1 cellular context compared by ENCODE assay signal in genomic region chr10:80504158-80504811, GRCh38.
TF ChIP-seq lines count a peak whose summit lies in the region.

No MANE protein-coding gene starts in this region.

TF ChIP-seq in K562, 482 proteins besides CTCF, POLR2A, EP300 and RAD21 (continued from another document and continues in another):
- TF ChIP-seq MGA (IDR thresholded peaks at IDR 0.05) (no peak), NR3C1 (CRISPR knock-in tag; IDR thresholded peaks at IDR 0.05) (no peak), CTCFL (IDR thresholded peaks at IDR 0.05; ENCODE audit: borderline replicate concordance, insufficient read depth, low read depth, low read length, poor library complexity, severe bottlenecking) (no peak), MEF2A (IDR thresholded peaks at IDR 0.05; ENCODE audit: control insufficient read depth, low read depth, low read length) (no peak), HDAC2 (IDR thresholded peaks at IDR 0.05) (peak; percentile 85), CBX5 (IDR thresholded peaks at IDR 0.05; ENCODE audit: borderline replicate concordance, low read depth) (no peak), ZFPM2 (CRISPR knock-in tag; IDR thresholded peaks at IDR 0.05) (no peak), ZNF717 (CRISPR knock-in tag; IDR thresholded peaks at IDR 0.05) (no peak), CEBPB (tag; IDR thresholded peaks at IDR 0.05) (no peak), E2F4 (CRISPR knock-in tag; IDR thresholded peaks at IDR 0.05; ENCODE audit: low read depth) (no peak), RBM15 (IDR thresholded peaks at IDR 0.05; ENCODE audit: insufficient read depth, low read length) (no peak), ELK1 (CRISPR knock-in tag; IDR thresholded peaks at IDR 0.05) (no peak), ARID3A (IDR thresholded peaks at IDR 0.05; ENCODE audit: borderline replicate concordance, low read depth, low read length) (no peak), ZNF263 (CRISPR knock-in tag; IDR thresholded peaks at IDR 0.05; ENCODE audit: borderline replicate concordance) (peak; percentile 17; the same call in 1 of the 2 replicates), ZNF277 (CRISPR knock-in tag; IDR thresholded peaks at IDR 0.05; ENCODE audit: borderline replicate concordance) (no peak), HDAC1 (IDR thresholded peaks at IDR 0.05) (peak in 1 of 2 experiments; percentile 77; a peak in 1 of 4 replicates), NFXL1 (CRISPR knock-in tag; IDR thresholded peaks at IDR 0.05) (no peak), HNRNPUL1 (IDR thresholded peaks at IDR 0.05; ENCODE audit: low read length) (no peak), ATF1 (CRISPR knock-in tag; IDR thresholded peaks at IDR 0.05) (no peak), ATF1 (tag; IDR thresholded peaks at IDR 0.05) (peak; percentile 37; the same call in 1 of the 2 replicates), E2F3 (CRISPR knock-in tag; IDR thresholded peaks at IDR 0.05) (0 out of 2 replicates have a peak, but pooled peaks have one; percentile 43), STAT5A (IDR thresholded peaks at IDR 0.05; ENCODE audit: borderline replicate concordance, low read length) (peak; percentile 87), ZNF551 (CRISPR knock-in tag; IDR thresholded peaks at IDR 0.05) (no peak), KLF16 (IDR thresholded peaks at IDR 0.05) (peak; percentile 90), HMGN3 (IDR thresholded peaks at IDR 0.05; ENCODE audit: borderline replicate concordance, extremely low read depth, insufficient read length, low read depth, low read length) (peak; percentile 52), WHSC1 (IDR thresholded peaks at IDR 0.05; ENCODE audit: low read length) (no peak), NFATC3 (IDR thresholded peaks at IDR 0.05) (no peak), JUN (IDR thresholded peaks at IDR 0.05; ENCODE audit: borderline replicate concordance, low read depth, low read length) (no peak), JUN (CRISPR knock-in tag; IDR thresholded peaks at IDR 0.05; ENCODE audit: borderline replicate concordance) (no peak), XRCC5 (IDR thresholded peaks at IDR 0.05; ENCODE audit: low read depth, low read length) (0 out of 2 replicates have a peak, but pooled peaks have one; percentile 22), NR1H2 (CRISPR knock-in tag; IDR thresholded peaks at IDR 0.05) (no peak), C11orf30 (IDR thresholded peaks at IDR 0.05; ENCODE audit: low read depth) (no peak), TCF3 (CRISPR knock-in tag; IDR thresholded peaks at IDR 0.05) (peak; percentile 95), DMBX1 (CRISPR knock-in tag; IDR thresholded peaks at IDR 0.05; ENCODE audit: borderline replicate concordance) (peak; percentile 87), ATF6 (CRISPR knock-in tag; IDR thresholded peaks at IDR 0.05) (no peak), MYBL2 (IDR thresholded peaks at IDR 0.05; ENCODE audit: low read depth) (no peak), MYBL2 (CRISPR knock-in tag; IDR thresholded peaks at IDR 0.05; ENCODE audit: borderline replicate concordance) (no peak), ARID1B (IDR thresholded peaks at IDR 0.05) (peak; percentile 95), FOSL1 (tag; conservative IDR thresholded peaks at IDR 0.05) (no peak), SMARCA4 (IDR thresholded peaks at IDR 0.05) (peak; percentile 88), ZBTB2 (IDR thresholded peaks at IDR 0.05) (peak; percentile 73), LCOR (CRISPR knock-in tag; IDR thresholded peaks at IDR 0.05) (no peak), HNRNPLL (IDR thresholded peaks at IDR 0.05; ENCODE audit: low read depth, low read length, poor library complexity, severe bottlenecking) (no peak)
